Comparison of ENCODE assay signal across 2 cellular contexts in genomic region chr20:36932067-36932466, GRCh38. TPM values are rescaled to one million over a fixed set of nuclear protein-coding genes. Genes with fewer than 3 reads are reported as not detected.
"Had no signal": no experiment of that assay in that cellular context is flagged by ENCODE, and none has a peak within 500 bp of the region (broad histone marks: within the 10 kb centered on the region; RNA-seq: fewer than 3 reads in every experiment).

No MANE protein-coding gene starts in this region.

RNA-seq across cellular contexts. Expression of gene TLDC2, which starts 56.1 kb away (rescaled TPM):
- total RNA-seq: heart left ventricle, left ventricle myocardium superior had no signal
